In genomic region chr19:45322311-45322710, GRCh38 we compare ENCODE assay signal across 1 cellular context.
TF ChIP-seq lines count a peak whose summit lies in the region.

No MANE protein-coding gene starts in this region.

TF ChIP-seq in GM12878, 131 proteins besides CTCF, POLR2A, EP300 and RAD21:
- TF ChIP-seq SREBF2 (IDR thresholded peaks at IDR 0.05; ENCODE audit: low read length) (no peak), BCL11A (IDR thresholded peaks at IDR 0.05; ENCODE audit: low read depth, low read length) (no peak), YBX1 (IDR thresholded peaks at IDR 0.05) (no peak), JUND (IDR thresholded peaks at IDR 0.05; ENCODE audit: low read depth, low read length) (no peak), ZBED1 (IDR thresholded peaks at IDR 0.05; ENCODE audit: borderline replicate concordance) (no peak), MTA2 (IDR thresholded peaks at IDR 0.05; ENCODE audit: low read depth) (no peak), SMARCA5 (IDR thresholded peaks at IDR 0.05) (no peak), EED (IDR thresholded peaks at IDR 0.05; ENCODE audit: low read depth) (no peak), ZBTB33 (IDR thresholded peaks at IDR 0.05) (peak; percentile 34; the same call in 1 of the 2 replicates), CEBPZ (IDR thresholded peaks at IDR 0.05; ENCODE audit: low read depth, low read length) (no peak), NR2F1 (conservative IDR thresholded peaks at IDR 0.05) (0 out of 2 replicates have a peak, but pooled peaks have one; percentile 30), USF2 (IDR thresholded peaks at IDR 0.05; ENCODE audit: borderline replicate concordance, low read depth, low read length) (no peak), IKZF1 (conservative IDR thresholded peaks at IDR 0.05) (no peak), IRF5 (IDR thresholded peaks at IDR 0.05; ENCODE audit: borderline replicate concordance) (no peak), E2F4 (IDR thresholded peaks at IDR 0.05; ENCODE audit: low read depth, low read length) (no peak)
